In genomic region chr1:101257500-101258325, GRCh38 we compare ENCODE assay signal across 1 cellular context.
TF ChIP-seq lines count a peak whose summit lies in the region.

No MANE protein-coding gene starts in this region.

TF ChIP-seq in K562, 482 proteins besides CTCF, POLR2A, EP300 and RAD21 (continued from another document and continues in another):
- TF ChIP-seq TFE3 (CRISPR knock-in tag; IDR thresholded peaks at IDR 0.05) (no peak), ZNF511 (CRISPR knock-in tag; IDR thresholded peaks at IDR 0.05) (no peak), STAT5A (IDR thresholded peaks at IDR 0.05; ENCODE audit: borderline replicate concordance, low read length) (no peak; the same call in 1 of the 2 replicates), KLF10 (CRISPR knock-in tag; IDR thresholded peaks at IDR 0.05) (no peak), MTA1 (IDR thresholded peaks at IDR 0.05; ENCODE audit: borderline replicate concordance) (no peak), MTF1 (CRISPR knock-in tag; IDR thresholded peaks at IDR 0.05; ENCODE audit: borderline replicate concordance) (no peak), MBD2 (IDR thresholded peaks at IDR 0.05; ENCODE audit: borderline replicate concordance, low read depth) (no peak), ZNF445 (CRISPR knock-in tag; IDR thresholded peaks at IDR 0.05; ENCODE audit: low read depth) (no peak), DIDO1 (tag; IDR thresholded peaks at IDR 0.05; ENCODE audit: low read depth) (no peak), JUN (IDR thresholded peaks at IDR 0.05; ENCODE audit: borderline replicate concordance, low read depth, low read length) (no peak), JUN (CRISPR knock-in tag; IDR thresholded peaks at IDR 0.05; ENCODE audit: borderline replicate concordance) (no peak), NCOA4 (IDR thresholded peaks at IDR 0.05; ENCODE audit: partially characterized antibody) (no peak), SETDB1 (IDR thresholded peaks at IDR 0.05; ENCODE audit: low read length) (no peak), SAFB (IDR thresholded peaks at IDR 0.05; ENCODE audit: borderline replicate concordance, low read depth, low read length) (no peak), NR0B1 (IDR thresholded peaks at IDR 0.05; ENCODE audit: partially characterized antibody) (no peak), ZBTB7A (IDR thresholded peaks at IDR 0.05; ENCODE audit: borderline replicate concordance, control insufficient read depth, low read depth, low read length) (no peak), ERF (CRISPR knock-in tag; IDR thresholded peaks at IDR 0.05) (no peak), HDAC2 (IDR thresholded peaks at IDR 0.05) (0 out of 2 replicates have a peak, but pooled peaks have one; percentile 37), TAF7 (tag; IDR thresholded peaks at IDR 0.05) (no peak), SRSF3 (IDR thresholded peaks at IDR 0.05; ENCODE audit: insufficient read depth, low read length) (no peak), GTF2E2 (tag; IDR thresholded peaks at IDR 0.05) (no peak), EP400 (IDR thresholded peaks at IDR 0.05) (no peak), ZNF133 (CRISPR knock-in tag; IDR thresholded peaks at IDR 0.05) (no peak), ILK (tag; IDR thresholded peaks at IDR 0.05; ENCODE audit: borderline replicate concordance, low read depth) (no peak), NFIC (IDR thresholded peaks at IDR 0.05) (peak; percentile 92), PREB (CRISPR knock-in tag; IDR thresholded peaks at IDR 0.05) (no peak), TRIM24 (IDR thresholded peaks at IDR 0.05) (0 out of 4 replicates have a peak, but pooled peaks of 1 of the 2 experiments have one; percentile 21), RFX5 (IDR thresholded peaks at IDR 0.05; ENCODE audit: low read depth, low read length) (no peak), IRF1 (CRISPR knock-in tag; IDR thresholded peaks at IDR 0.05; ENCODE audit: borderline replicate concordance) (no peak), ZNF507 (tag; conservative IDR thresholded peaks at IDR 0.05) (no peak), RBM22 (IDR thresholded peaks at IDR 0.05; ENCODE audit: low read depth, low read length, poor library complexity, severe bottlenecking) (no peak), ZFP36 (IDR thresholded peaks at IDR 0.05; ENCODE audit: low read depth, low read length, partially characterized antibody) (no peak), POLR3A (IDR thresholded peaks at IDR 0.05; ENCODE audit: borderline replicate concordance, extremely low read depth, insufficient read depth, insufficient read length) (no peak), FOXJ3 (CRISPR knock-in tag; IDR thresholded peaks at IDR 0.05) (no peak), ZFP1 (CRISPR knock-in tag; IDR thresholded peaks at IDR 0.05) (no peak), HBP1 (CRISPR knock-in tag; IDR thresholded peaks at IDR 0.05) (no peak), CBX2 (IDR thresholded peaks at IDR 0.05; ENCODE audit: insufficient read depth, low read length, poor library complexity, severe bottlenecking) (no peak)
- TF ChIP-seq, protein P1, sequence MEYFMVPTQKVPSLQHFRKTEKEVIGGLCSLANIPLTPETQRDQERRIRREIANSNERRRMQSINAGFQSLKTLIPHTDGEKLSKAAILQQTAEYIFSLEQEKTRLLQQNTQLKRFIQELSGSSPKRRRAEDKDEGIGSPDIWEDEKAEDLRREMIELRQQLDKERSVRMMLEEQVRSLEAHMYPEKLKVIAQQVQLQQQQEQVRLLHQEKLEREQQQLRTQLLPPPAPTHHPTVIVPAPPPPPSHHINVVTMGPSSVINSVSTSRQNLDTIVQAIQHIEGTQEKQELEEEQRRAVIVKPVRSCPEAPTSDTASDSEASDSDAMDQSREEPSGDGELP (CRISPR knock-in tag; IDR thresholded peaks at IDR 0.05; ENCODE audit: borderline replicate concordance) = peak; percentile 17; the same call in 1 of the 2 replicates
- TF ChIP-seq, protein P2, sequence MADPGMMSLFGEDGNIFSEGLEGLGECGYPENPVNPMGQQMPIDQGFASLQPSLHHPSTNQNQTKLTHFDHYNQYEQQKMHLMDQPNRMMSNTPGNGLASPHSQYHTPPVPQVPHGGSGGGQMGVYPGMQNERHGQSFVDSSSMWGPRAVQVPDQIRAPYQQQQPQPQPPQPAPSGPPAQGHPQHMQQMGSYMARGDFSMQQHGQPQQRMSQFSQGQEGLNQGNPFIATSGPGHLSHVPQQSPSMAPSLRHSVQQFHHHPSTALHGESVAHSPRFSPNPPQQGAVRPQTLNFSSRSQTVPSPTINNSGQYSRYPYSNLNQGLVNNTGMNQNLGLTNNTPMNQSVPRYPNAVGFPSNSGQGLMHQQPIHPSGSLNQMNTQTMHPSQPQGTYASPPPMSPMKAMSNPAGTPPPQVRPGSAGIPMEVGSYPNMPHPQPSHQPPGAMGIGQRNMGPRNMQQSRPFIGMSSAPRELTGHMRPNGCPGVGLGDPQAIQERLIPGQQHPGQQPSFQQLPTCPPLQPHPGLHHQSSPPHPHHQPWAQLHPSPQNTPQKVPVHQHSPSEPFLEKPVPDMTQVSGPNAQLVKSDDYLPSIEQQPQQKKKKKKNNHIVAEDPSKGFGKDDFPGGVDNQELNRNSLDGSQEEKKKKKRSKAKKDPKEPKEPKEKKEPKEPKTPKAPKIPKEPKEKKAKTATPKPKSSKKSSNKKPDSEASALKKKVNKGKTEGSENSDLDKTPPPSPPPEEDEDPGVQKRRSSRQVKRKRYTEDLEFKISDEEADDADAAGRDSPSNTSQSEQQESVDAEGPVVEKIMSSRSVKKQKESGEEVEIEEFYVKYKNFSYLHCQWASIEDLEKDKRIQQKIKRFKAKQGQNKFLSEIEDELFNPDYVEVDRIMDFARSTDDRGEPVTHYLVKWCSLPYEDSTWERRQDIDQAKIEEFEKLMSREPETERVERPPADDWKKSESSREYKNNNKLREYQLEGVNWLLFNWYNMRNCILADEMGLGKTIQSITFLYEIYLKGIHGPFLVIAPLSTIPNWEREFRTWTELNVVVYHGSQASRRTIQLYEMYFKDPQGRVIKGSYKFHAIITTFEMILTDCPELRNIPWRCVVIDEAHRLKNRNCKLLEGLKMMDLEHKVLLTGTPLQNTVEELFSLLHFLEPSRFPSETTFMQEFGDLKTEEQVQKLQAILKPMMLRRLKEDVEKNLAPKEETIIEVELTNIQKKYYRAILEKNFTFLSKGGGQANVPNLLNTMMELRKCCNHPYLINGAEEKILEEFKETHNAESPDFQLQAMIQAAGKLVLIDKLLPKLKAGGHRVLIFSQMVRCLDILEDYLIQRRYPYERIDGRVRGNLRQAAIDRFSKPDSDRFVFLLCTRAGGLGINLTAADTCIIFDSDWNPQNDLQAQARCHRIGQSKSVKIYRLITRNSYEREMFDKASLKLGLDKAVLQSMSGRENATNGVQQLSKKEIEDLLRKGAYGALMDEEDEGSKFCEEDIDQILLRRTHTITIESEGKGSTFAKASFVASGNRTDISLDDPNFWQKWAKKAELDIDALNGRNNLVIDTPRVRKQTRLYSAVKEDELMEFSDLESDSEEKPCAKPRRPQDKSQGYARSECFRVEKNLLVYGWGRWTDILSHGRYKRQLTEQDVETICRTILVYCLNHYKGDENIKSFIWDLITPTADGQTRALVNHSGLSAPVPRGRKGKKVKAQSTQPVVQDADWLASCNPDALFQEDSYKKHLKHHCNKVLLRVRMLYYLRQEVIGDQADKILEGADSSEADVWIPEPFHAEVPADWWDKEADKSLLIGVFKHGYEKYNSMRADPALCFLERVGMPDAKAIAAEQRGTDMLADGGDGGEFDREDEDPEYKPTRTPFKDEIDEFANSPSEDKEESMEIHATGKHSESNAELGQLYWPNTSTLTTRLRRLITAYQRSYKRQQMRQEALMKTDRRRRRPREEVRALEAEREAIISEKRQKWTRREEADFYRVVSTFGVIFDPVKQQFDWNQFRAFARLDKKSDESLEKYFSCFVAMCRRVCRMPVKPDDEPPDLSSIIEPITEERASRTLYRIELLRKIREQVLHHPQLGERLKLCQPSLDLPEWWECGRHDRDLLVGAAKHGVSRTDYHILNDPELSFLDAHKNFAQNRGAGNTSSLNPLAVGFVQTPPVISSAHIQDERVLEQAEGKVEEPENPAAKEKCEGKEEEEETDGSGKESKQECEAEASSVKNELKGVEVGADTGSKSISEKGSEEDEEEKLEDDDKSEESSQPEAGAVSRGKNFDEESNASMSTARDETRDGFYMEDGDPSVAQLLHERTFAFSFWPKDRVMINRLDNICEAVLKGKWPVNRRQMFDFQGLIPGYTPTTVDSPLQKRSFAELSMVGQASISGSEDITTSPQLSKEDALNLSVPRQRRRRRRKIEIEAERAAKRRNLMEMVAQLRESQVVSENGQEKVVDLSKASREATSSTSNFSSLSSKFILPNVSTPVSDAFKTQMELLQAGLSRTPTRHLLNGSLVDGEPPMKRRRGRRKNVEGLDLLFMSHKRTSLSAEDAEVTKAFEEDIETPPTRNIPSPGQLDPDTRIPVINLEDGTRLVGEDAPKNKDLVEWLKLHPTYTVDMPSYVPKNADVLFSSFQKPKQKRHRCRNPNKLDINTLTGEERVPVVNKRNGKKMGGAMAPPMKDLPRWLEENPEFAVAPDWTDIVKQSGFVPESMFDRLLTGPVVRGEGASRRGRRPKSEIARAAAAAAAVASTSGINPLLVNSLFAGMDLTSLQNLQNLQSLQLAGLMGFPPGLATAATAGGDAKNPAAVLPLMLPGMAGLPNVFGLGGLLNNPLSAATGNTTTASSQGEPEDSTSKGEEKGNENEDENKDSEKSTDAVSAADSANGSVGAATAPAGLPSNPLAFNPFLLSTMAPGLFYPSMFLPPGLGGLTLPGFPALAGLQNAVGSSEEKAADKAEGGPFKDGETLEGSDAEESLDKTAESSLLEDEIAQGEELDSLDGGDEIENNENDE (IDR thresholded peaks at IDR 0.05; ENCODE audit: low read depth, low read length) = no peak
- TF ChIP-seq, protein P3, sequence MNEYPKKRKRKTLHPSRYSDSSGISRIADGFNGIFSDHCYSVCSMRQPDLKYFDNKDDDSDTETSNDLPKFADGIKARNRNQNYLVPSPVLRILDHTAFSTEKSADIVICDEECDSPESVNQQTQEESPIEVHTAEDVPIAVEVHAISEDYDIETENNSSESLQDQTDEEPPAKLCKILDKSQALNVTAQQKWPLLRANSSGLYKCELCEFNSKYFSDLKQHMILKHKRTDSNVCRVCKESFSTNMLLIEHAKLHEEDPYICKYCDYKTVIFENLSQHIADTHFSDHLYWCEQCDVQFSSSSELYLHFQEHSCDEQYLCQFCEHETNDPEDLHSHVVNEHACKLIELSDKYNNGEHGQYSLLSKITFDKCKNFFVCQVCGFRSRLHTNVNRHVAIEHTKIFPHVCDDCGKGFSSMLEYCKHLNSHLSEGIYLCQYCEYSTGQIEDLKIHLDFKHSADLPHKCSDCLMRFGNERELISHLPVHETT (CRISPR knock-in tag; conservative IDR thresholded peaks at IDR 0.05 in 1 of 2, IDR thresholded peaks at IDR 0.05 in 1 of 2) = peak in 1 of 2 experiments; percentile 44; a peak in 1 of 4 replicates
- TF ChIP-seq, protein P4, sequence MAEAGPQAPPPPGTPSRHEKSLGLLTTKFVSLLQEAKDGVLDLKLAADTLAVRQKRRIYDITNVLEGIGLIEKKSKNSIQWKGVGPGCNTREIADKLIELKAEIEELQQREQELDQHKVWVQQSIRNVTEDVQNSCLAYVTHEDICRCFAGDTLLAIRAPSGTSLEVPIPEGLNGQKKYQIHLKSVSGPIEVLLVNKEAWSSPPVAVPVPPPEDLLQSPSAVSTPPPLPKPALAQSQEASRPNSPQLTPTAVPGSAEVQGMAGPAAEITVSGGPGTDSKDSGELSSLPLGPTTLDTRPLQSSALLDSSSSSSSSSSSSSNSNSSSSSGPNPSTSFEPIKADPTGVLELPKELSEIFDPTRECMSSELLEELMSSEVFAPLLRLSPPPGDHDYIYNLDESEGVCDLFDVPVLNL (CRISPR knock-in tag; IDR thresholded peaks at IDR 0.05; ENCODE audit: low read depth) = no peak
